In genomic region chr11:62632492-62632891, GRCh38 we compare ENCODE assay signal across 28 cellular contexts. TPM values are rescaled to one million over a fixed set of nuclear protein-coding genes. Genes with fewer than 3 reads are reported as not detected.
A peak's percentile ranks its signal among the peaks of the same experiment; 100 is the strongest.
DNase-seq lines count a peak whose midpoint lies in the region; ATAC-seq and TF ChIP-seq lines count a peak whose summit lies in the region.
"Had no signal": no experiment of that assay in that cellular context is flagged by ENCODE, and none has a peak within 500 bp of the region (broad histone marks: within the 10 kb centered on the region; RNA-seq: fewer than 3 reads in every experiment).

No MANE protein-coding gene starts in this region.

- no peaks in the 10 kb centered on the region for H3K4me1 ChIP-seq in breast epithelium
- H3K4me1 ChIP-seq: heart right ventricle, psoas muscle, tibial nerve had no signal

- no peak for TF ChIP-seq POLR2A in breast epithelium (IDR thresholded peaks at IDR 0.05)

- POLR2A ChIA-PET in MCF 10A (lab: Yijun Ruan, JAX), result interaction anchor here (1.5 kb wide), 1 partner anchor 33 kb away, joined by 3 read pairs; no protein-coding TSS in a partner anchor
- POLR2A ChIA-PET in naive thymus-derived CD8-positive, alpha-beta T cell (lab: Charles Lee), result interaction anchor here (1.4 to 1.6 kb wide), 2 partner anchors 10 to 13 kb away, joined by 3 to 13 read pairs; partner anchors contain the start of gene B3GAT3

- H3K4me3 Mint-ChIP-seq in MCF 10A (ENCODE audit: unreplicated experiment), result no peak overlapping the region
- H3K4me3 Mint-ChIP-seq in activated naive CD8-positive, alpha-beta T cell treated with anti-CD3 and anti-CD28 coated beads for 36 hours, result no peak overlapping the region
- H3K4me3 Mint-ChIP-seq in naive thymus-derived CD8-positive, alpha-beta T cell, result no peak overlapping the region

- TF ChIP-seq CTCF in MCF 10A (IDR thresholded peaks at IDR 0.05; ENCODE audit: unreplicated experiment) (no peak), breast epithelium (IDR thresholded peaks at IDR 0.05) (no peak)

- CTCF ChIA-PET in MCF 10A (lab: Yijun Ruan, JAX), result no interaction called here

- H3K27ac Mint-ChIP-seq in MCF 10A (ENCODE audit: low read depth, unreplicated experiment), result peak overlapping the region; percentile 82
- peak overlapping the region; percentile 32 for H3K27ac Mint-ChIP-seq in activated naive CD8-positive, alpha-beta T cell treated with anti-CD3 and anti-CD28 coated beads for 36 hours
- peak overlapping the region in 8 of 10 donors; percentile 17 to 92 (median 71) for H3K27ac Mint-ChIP-seq in naive thymus-derived CD8-positive, alpha-beta T cell

- intact Hi-C loops in MCF 10A (cut with micrococcal nuclease) (no loop called here), breast epithelium (cut with DNase I; ENCODE audit: low total_unique reads) (no loop called here)

- no TSS peak for BruUV-seq in MCF 10A (replicated peaks; lab: Mats Ljungman, UMichigan)

- H3K4me1 Mint-ChIP-seq in MCF 10A (ENCODE audit: insufficient read depth, unreplicated experiment), result no peaks in the 10 kb centered on the region
- H3K4me1 Mint-ChIP-seq in activated naive CD8-positive, alpha-beta T cell treated with anti-CD3 and anti-CD28 coated beads for 36 hours, result peaks cover 26% of the 10 kb centered on the region
- peaks cover 10 to 48% (median 20%) of the 10 kb centered on the region in 4 donors for H3K4me1 Mint-ChIP-seq in naive thymus-derived CD8-positive, alpha-beta T cell

- no peak overlapping the region for H3K4me3 ChIP-seq in breast epithelium
- H3K4me3 ChIP-seq: BLaER1, heart right ventricle, psoas muscle, sigmoid colon, tibial nerve had no signal

- DNase-seq in MCF 10A (ENCODE audit: unreplicated experiment), result no peak
- DNase-seq in breast epithelium (ENCODE audit: low spot score in 2 of 2), result no peak
- DNase-seq in activated naive CD8-positive, alpha-beta T cell treated with anti-CD3 and anti-CD28 coated beads for 36 hours, result no peak
- no peak for DNase-seq in naive thymus-derived CD8-positive, alpha-beta T cell
- DNase-seq in anterior cingulate cortex (lab: John Stamatoyannopoulos, UW), result no peak
- DNase-seq: activated CD4-positive, alpha-beta T cell treated with anti-CD3 and anti-CD28 coated beads for 4 hours; central memory CD4-positive, alpha-beta T cell; COR-L47; HCEC 1CT; heart right ventricle; Kasumi-1; left ventricle myocardium superior; NCI-H1417 treated with DMSO at 0.1 percent for 48 hours; NCI-H2081; NCI-H345; NCI-H69; psoas muscle; SHP77; sigmoid colon; stimulated activated CD4-positive, alpha-beta T cell treated with anti-CD3 and anti-CD28 coated beads, Interleukin-12 subunit alpha, Interleukin-12 subunit beta, amount 100 ng/mL, for 4 hours; stimulated activated CD4-positive, alpha-beta T cell treated with anti-CD3 and anti-CD28 coated beads, Interleukin-4, amount 100 ng/mL, for 1 hour; T1000 had no signal

- no peaks in the 10 kb centered on the region for H3K36me3 ChIP-seq in breast epithelium

- H3K9me3 Mint-ChIP-seq in MCF 10A (ENCODE audit: unreplicated experiment), result no peaks in the 10 kb centered on the region
- H3K9me3 Mint-ChIP-seq in activated naive CD8-positive, alpha-beta T cell treated with anti-CD3 and anti-CD28 coated beads for 36 hours, result no peaks in the 10 kb centered on the region
- H3K9me3 Mint-ChIP-seq in naive thymus-derived CD8-positive, alpha-beta T cell, result no peaks in the 10 kb centered on the region

- no peak overlapping the region for H3K27ac ChIP-seq in breast epithelium
- H3K27ac ChIP-seq: BLaER1, heart right ventricle, neutrophil, psoas muscle, tibial nerve, VCaP had no signal

- no peak for ATAC-seq in naive thymus-derived CD8-positive, alpha-beta T cell
- ATAC-seq in GM18873 (IDR thresholded peaks at IDR 0.05; ENCODE audit: low FRiP score, unreplicated experiment) (no peak), HG02763 (IDR thresholded peaks at IDR 0.05; ENCODE audit: unreplicated experiment) (no peak)
- ATAC-seq: left ventricle myocardium superior, psoas muscle had no signal

- H3K9me3 ChIP-seq in breast epithelium, result no peaks in the 10 kb centered on the region
- H3K9me3 ChIP-seq: BLaER1, heart right ventricle, neutrophil, psoas muscle, sigmoid colon, tibial nerve had no signal

- peaks cover 94% of the 10 kb centered on the region for H3K36me3 Mint-ChIP-seq in MCF 10A (ENCODE audit: insufficient read depth, unreplicated experiment)
- peaks cover 51% of the 10 kb centered on the region for H3K36me3 Mint-ChIP-seq in activated naive CD8-positive, alpha-beta T cell treated with anti-CD3 and anti-CD28 coated beads for 36 hours
- H3K36me3 Mint-ChIP-seq in naive thymus-derived CD8-positive, alpha-beta T cell, result peaks cover 0 to 92% (median 43%) of the 10 kb centered on the region in 3 donors

- no peaks in the 10 kb centered on the region for H3K27me3 ChIP-seq in breast epithelium
- H3K27me3 ChIP-seq: BLaER1, heart right ventricle, neutrophil, sigmoid colon, tibial nerve had no signal

- H3K27me3 Mint-ChIP-seq in MCF 10A (ENCODE audit: insufficient read depth, unreplicated experiment), result no peaks in the 10 kb centered on the region
- no peaks in the 10 kb centered on the region for H3K27me3 Mint-ChIP-seq in activated naive CD8-positive, alpha-beta T cell treated with anti-CD3 and anti-CD28 coated beads for 36 hours
- H3K27me3 Mint-ChIP-seq in naive thymus-derived CD8-positive, alpha-beta T cell, result no peaks in the 10 kb centered on the region

RNA-seq across cellular contexts. Expression of gene B3GAT3, which starts 10.7 kb away (rescaled TPM):
- total RNA-seq in MCF 10A (2022), result 40.1 and 42.4 TPM in 2 replicates
- total RNA-seq in breast epithelium, result 10 to 100 TPM; 19.0 to 38.0 (median 29.6) TPM
- total RNA-seq in activated naive CD8-positive, alpha-beta T cell treated with anti-CD3 and anti-CD28 coated beads for 36 hours, result 10 to 100 TPM; 63.0 to 68.7 TPM
- 10 to 100 TPM; 79.8 to 83.8 TPM for total RNA-seq in naive thymus-derived CD8-positive, alpha-beta T cell
- polyA plus RNA-seq in naive thymus-derived CD8-positive, alpha-beta T cell, result 10 to 100 TPM; 35.6 to 51.3 (median 40.3) TPM

RNA-seq across cellular contexts. Expression of gene GANAB, which starts 13.9 kb away (rescaled TPM):
- total RNA-seq in MCF 10A (2022) (364 and 374 TPM in 2 replicates), breast epithelium (100 to 1,000 TPM; 114 to 116 (median 116) TPM)
- 100 to 1,000 TPM; 198 to 211 TPM for total RNA-seq in activated naive CD8-positive, alpha-beta T cell treated with anti-CD3 and anti-CD28 coated beads for 36 hours
- 100 to 1,000 TPM; 326 to 327 TPM for total RNA-seq in naive thymus-derived CD8-positive, alpha-beta T cell
- polyA plus RNA-seq in naive thymus-derived CD8-positive, alpha-beta T cell, result 100 to 1,000 TPM; 171 to 197 (median 174) TPM

RNA-seq across cellular contexts. Expression of gene ROM1, which starts 19.4 kb away (rescaled TPM):
- total RNA-seq in MCF 10A (2022) (2.5 and 2.9 TPM in 2 replicates), breast epithelium (10 to 100 TPM in 2 of 3 donors, 1 to 10 TPM in 1; 8.5 to 11.5 (median 11.0) TPM)
- 1 to 10 TPM; 2.0 to 2.8 TPM for total RNA-seq in activated naive CD8-positive, alpha-beta T cell treated with anti-CD3 and anti-CD28 coated beads for 36 hours
- 1 to 10 TPM; 5.4 to 6.1 TPM for total RNA-seq in naive thymus-derived CD8-positive, alpha-beta T cell
- polyA plus RNA-seq in naive thymus-derived CD8-positive, alpha-beta T cell, result 1 to 10 TPM in 2 of 3 donors, under 1 TPM in 1; 0.82 to 1.9 (median 1.8) TPM

RNA-seq across cellular contexts. Expression of gene EML3, which starts 19.9 kb away (rescaled TPM):
- total RNA-seq in MCF 10A (2022) (33.9 and 43.7 TPM in 2 replicates), breast epithelium (10 to 100 TPM; 34.7 to 58.7 (median 35.7) TPM)
- total RNA-seq in activated naive CD8-positive, alpha-beta T cell treated with anti-CD3 and anti-CD28 coated beads for 36 hours, result 100 to 1,000 TPM; 112 to 121 TPM
- 100 to 1,000 TPM; 251 to 255 TPM for total RNA-seq in naive thymus-derived CD8-positive, alpha-beta T cell
- polyA plus RNA-seq in naive thymus-derived CD8-positive, alpha-beta T cell, result 10 to 100 TPM; 14.8 to 23.7 (median 15.7) TPM

RNA-seq across cellular contexts. Expression of gene INTS5, which starts 20.6 kb away (rescaled TPM):
- 17.4 and 19.3 TPM in 2 replicates for total RNA-seq in MCF 10A (2022)
- 10 to 100 TPM; 14.6 to 19.0 (median 18.4) TPM for total RNA-seq in breast epithelium
- 10 to 100 TPM; 41.2 TPM for total RNA-seq in activated naive CD8-positive, alpha-beta T cell treated with anti-CD3 and anti-CD28 coated beads for 36 hours
- 10 to 100 TPM; 25.8 to 27.4 TPM for total RNA-seq in naive thymus-derived CD8-positive, alpha-beta T cell
- 10 to 100 TPM; 27.7 to 58.3 (median 45.6) TPM for polyA plus RNA-seq in naive thymus-derived CD8-positive, alpha-beta T cell

Comparison
In these comparisons a context has a peak if more than half of its experiments do, and no peak if none do; other contexts are left out.
1. H3K27ac Mint-ChIP-seq: peak in every context shown above with its lines; median percentile 82 in MCF 10A; 71 in naive thymus-derived CD8-positive, alpha-beta T cell; 32 in activated naive CD8-positive, alpha-beta T cell treated with anti-CD3 and anti-CD28 coated beads for 36 hours.